In the genomic region with DNA sequence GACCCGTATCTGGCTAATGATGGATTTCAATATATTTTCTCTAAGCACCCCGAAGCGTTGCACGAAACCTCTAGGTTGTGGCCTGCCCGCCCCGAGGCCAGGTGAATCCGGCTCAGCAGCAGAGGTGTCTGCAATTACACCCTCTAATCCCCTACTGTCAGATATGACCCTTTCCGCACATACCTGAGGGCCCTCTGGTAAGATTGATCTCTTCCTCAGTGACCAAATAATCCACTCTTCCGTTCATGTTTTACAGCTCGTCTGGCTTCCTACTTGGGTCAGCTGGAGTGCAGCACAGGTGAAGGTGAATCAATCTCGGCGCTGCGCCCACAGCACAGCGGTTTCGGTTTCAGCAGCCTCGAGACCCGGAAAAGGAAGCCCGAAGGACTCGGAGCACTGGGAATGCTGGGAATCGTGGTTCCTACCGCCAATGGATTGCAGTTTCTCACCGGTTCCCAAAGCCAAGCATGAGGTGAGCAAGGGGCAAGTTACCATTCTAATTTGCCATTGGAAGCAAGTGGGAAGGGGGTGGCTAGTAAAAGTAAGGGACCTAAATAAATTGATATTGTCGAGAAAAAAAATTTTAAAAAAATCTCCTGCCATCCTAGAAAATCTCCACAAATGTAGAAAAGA, we compare ENCODE assay signal across 8 cellular contexts. TPM values are rescaled to one million over a fixed set of nuclear protein-coding genes. Genes with fewer than 3 reads are reported as not detected.
DNase-seq lines count a peak whose midpoint lies in the region; ATAC-seq and TF ChIP-seq lines count a peak whose summit lies in the region.

A gene with protein sequence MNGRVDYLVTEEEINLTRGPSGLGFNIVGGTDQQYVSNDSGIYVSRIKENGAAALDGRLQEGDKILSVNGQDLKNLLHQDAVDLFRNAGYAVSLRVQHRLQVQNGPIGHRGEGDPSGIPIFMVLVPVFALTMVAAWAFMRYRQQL (minus strand): TSS at position 374 of the 633 bp plus-strand sequence. CDS start 127 bp downstream, at position 247.

- H3K27ac Mint-ChIP-seq in naive B cell, result peak within 1 kb of the TSS; percentile 91 to 99 (median 94)

- H3K9me3 ChIP-seq in OCI-LY7 (ENCODE audit: low read length), result no peaks in the 10 kb centered on the region

- POLR2A ChIA-PET in OCI-LY7 (lab: Charles Lee), result no interaction called here

- H4K20me1 ChIP-seq in OCI-LY7 (ENCODE audit: insufficient read depth, low read length), result no peaks in the 10 kb centered on the region

- peaks cover 25 to 30% (median 29%) of the 10 kb centered on the region in 3 donors for H3K4me1 Mint-ChIP-seq in naive B cell

- ATAC-seq in naive B cell (ENCODE audit: low read depth in 2 of 2), result peak; percentile 78 to 81
- ATAC-seq in HG03520 (IDR thresholded peaks at IDR 0.05; ENCODE audit: unreplicated experiment), result no peak

- BruUV-seq in OCI-LY7 (replicated peaks; lab: Mats Ljungman, UMichigan), result no TSS peak

- H3K4me2 ChIP-seq in OCI-LY7 (ENCODE audit: low read length), result peak within 1 kb of the TSS; percentile 80

- peak within 1 kb of the TSS; percentile 83 for H3K4me3 ChIP-seq in OCI-LY7 (ENCODE audit: low read depth, low read length, poor library complexity, severe bottlenecking)

- peak within 1 kb of the TSS; percentile 87 for H2AFZ ChIP-seq in OCI-LY7 (ENCODE audit: low read length)

- no peaks in the 10 kb centered on the region for H3K36me3 ChIP-seq in OCI-LY7 (ENCODE audit: insufficient read depth, low read length)

- H3K27ac ChIP-seq in OCI-LY7 (ENCODE audit: low read depth, low read length, poor library complexity, severe bottlenecking), result no peak within 1 kb of the TSS

- H3K4me3 Mint-ChIP-seq in naive B cell, result peak within 1 kb of the TSS; percentile 93 to 99 (median 97)

- no peaks in the 10 kb centered on the region for H3K9me2 ChIP-seq in OCI-LY7 (ENCODE audit: insufficient read depth, low read length)

- peaks cover 10% of the 10 kb centered on the region for H3K4me1 ChIP-seq in OCI-LY7 (ENCODE audit: insufficient read depth, low read length, poor library complexity, severe bottlenecking)

- DNase-seq in GM03348 (ENCODE audit: low spot score), result peak; percentile 89
- peak; percentile 96 for DNase-seq in HPDE6-E6E7 (ENCODE audit: extremely low spot score)
- DNase-seq in OCI-LY7 (ENCODE audit: low spot score), result peak; percentile 66
- peak; percentile 37 for DNase-seq in activated T-helper 1 cell treated with Interleukin-2 at 50 U/mL for 16 hours (ENCODE audit: low read depth)
- DNase-seq in fibroblast of peridontal ligament (ENCODE audit: extremely low read depth), result peak; percentile 62
- peak; percentile 29 for DNase-seq in naive B cell
- DNase-seq in stimulated activated CD8-positive, alpha-beta memory T cell treated with anti-CD3 and anti-CD28 coated beads, Interleukin-7, amount 100 ng/mL, for 48 hours (ENCODE audit: extremely low read depth in 1 of 2, low read depth in 1 of 2), result peak; percentile 9 to 16

- no peaks in the 10 kb centered on the region for H3K36me3 Mint-ChIP-seq in naive B cell

- intact Hi-C loops in OCI-LY7 (cut with micrococcal nuclease; ENCODE audit: unreplicated experiment), result loop anchor here (10.0 kb wide), 1 partner anchor 398 kb away; no protein-coding TSS in a partner anchor

- H3K79me2 ChIP-seq in OCI-LY7 (ENCODE audit: insufficient read depth, low read depth, low read length), result no peaks in the 10 kb centered on the region

- CTCF ChIA-PET in OCI-LY7 (lab: Charles Lee; ENCODE audit: unreplicated experiment), result no interaction called here

- H3K9me3 Mint-ChIP-seq in naive B cell, result no peaks in the 10 kb centered on the region

- H3K27me3 Mint-ChIP-seq in naive B cell, result peaks cover 3 to 30% (median 14%) of the 10 kb centered on the region in 3 donors

- TF ChIP-seq CTCF in OCI-LY7 (conservative IDR thresholded peaks at IDR 0.05; ENCODE audit: low read length), result no peak

RNA-seq across cellular contexts. Expression of the gene that starts here (rescaled TPM):
- total RNA-seq in OCI-LY7 (2014; rRNA removed; shearing (Covaris generic)), result 6.2 and 6.4 TPM in 2 replicates
- 7.9 and 9.2 TPM in 2 replicates for total RNA-seq in OCI-LY7 (2022)
- 10 to 100 TPM; 11.2 to 20.0 (median 13.6) TPM for polyA plus RNA-seq in naive B cell (ENCODE audit: low read depth in 6 of 6)

Comparison
In these comparisons a context has a peak if more than half of its experiments do, and no peak if none do; other contexts are left out.
1. DNase-seq: peak in every context shown above with its lines; median percentile 96 in HPDE6-E6E7; 89 in GM03348; 66 in OCI-LY7; 62 in fibroblast of peridontal ligament; 37 in activated T-helper 1 cell treated with Interleukin-2 at 50 U/mL for 16 hours; 29 in naive B cell; 12 in stimulated activated CD8-positive, alpha-beta memory T cell treated with anti-CD3 and anti-CD28 coated beads, Interleukin-7, amount 100 ng/mL, for 48 hours.